ENCODE assay signal across 14 cellular contexts in genomic region chr9:124016152-124017063, GRCh38. TPM values are rescaled to one million over a fixed set of nuclear protein-coding genes. Genes with fewer than 3 reads are reported as not detected.
DNase-seq lines count a peak whose midpoint lies in the region; ATAC-seq and TF ChIP-seq lines count a peak whose summit lies in the region.
"Had no signal": no experiment of that assay in that cellular context is flagged by ENCODE, and none has a peak within 500 bp of the region (broad histone marks: within the 10 kb centered on the region; RNA-seq: fewer than 3 reads in every experiment).

No MANE protein-coding gene starts in this region.

- no peak for TF ChIP-seq POLR2A in tibial nerve (IDR thresholded peaks at IDR 0.05)

- H3K4me1 Mint-ChIP-seq in T-helper 1 cell treated with Interleukin-12 subunit alpha and Interleukin-12 subunit beta and Interleukin-4 antibody, amounts not matched to agents 30 μg/mL and 1 μg/mL, for 36 hours (ENCODE audit: low read depth), result peaks cover 9% of the 10 kb centered on the region
- H3K4me1 Mint-ChIP-seq in IgD-negative memory B cell, result peaks cover 16 to 30% (median 21%) of the 10 kb centered on the region in 3 donors
- H3K4me1 Mint-ChIP-seq in effector memory CD8-positive, alpha-beta T cell (ENCODE audit: low read depth in 2 of 2), result peaks cover 19 to 24% of the 10 kb centered on the region in 2 donors

- peaks cover 0 to 69% (median 36%) of the 10 kb centered on the region in 4 donors for H3K4me1 ChIP-seq in tibial nerve

- TF ChIP-seq EP300 in tibial nerve (IDR thresholded peaks at IDR 0.05), result peak in 1 of 2 donors; percentile 35

- peaks cover 6% of the 10 kb centered on the region for H3K36me3 Mint-ChIP-seq in T-helper 1 cell treated with Interleukin-12 subunit alpha and Interleukin-12 subunit beta and Interleukin-4 antibody, amounts not matched to agents 30 μg/mL and 1 μg/mL, for 36 hours (ENCODE audit: low read depth)
- H3K36me3 Mint-ChIP-seq in IgD-negative memory B cell, result peaks cover 2% of the 10 kb centered on the region
- H3K36me3 Mint-ChIP-seq in effector memory CD8-positive, alpha-beta T cell (ENCODE audit: insufficient read depth), result peaks cover 6% of the 10 kb centered on the region

- H3K27ac Mint-ChIP-seq in T-helper 1 cell treated with Interleukin-12 subunit alpha and Interleukin-12 subunit beta and Interleukin-4 antibody, amounts not matched to agents 30 μg/mL and 1 μg/mL, for 36 hours, result peak overlapping the region; percentile 80
- peak overlapping the region; percentile 91 to 97 (median 97) for H3K27ac Mint-ChIP-seq in IgD-negative memory B cell
- H3K27ac Mint-ChIP-seq in effector memory CD8-positive, alpha-beta T cell, result no peak overlapping the region

- DNase-seq in T-helper 1 cell (no peak), retinal pigment epithelial cell (ENCODE audit: low read depth) (no peak), tibial nerve (ENCODE audit: low spot score in 2 of 2) (no peak), germinal center (ENCODE audit: low spot score) (no peak)
- DNase-seq in effector memory CD8-positive, alpha-beta T cell, result no peak
- DNase-seq: cerebellar nuclear complex, NCI-H1694, SW 1271 had no signal

- H3K4me3 Mint-ChIP-seq in T-helper 1 cell treated with Interleukin-12 subunit alpha and Interleukin-12 subunit beta and Interleukin-4 antibody, amounts not matched to agents 30 μg/mL and 1 μg/mL, for 36 hours, result peak overlapping the region; percentile 57
- peak overlapping the region; percentile 46 to 87 (median 86) for H3K4me3 Mint-ChIP-seq in IgD-negative memory B cell
- peak overlapping the region; percentile 60 to 74 for H3K4me3 Mint-ChIP-seq in effector memory CD8-positive, alpha-beta T cell

- H3K9me3 ChIP-seq in tibial nerve, result no peaks in the 10 kb centered on the region
- H3K9me3 ChIP-seq: A549, neutrophil had no signal

- H3K36me3 ChIP-seq in tibial nerve, result no peaks in the 10 kb centered on the region
- H3K36me3 ChIP-seq: neutrophil had no signal

- peaks cover 71% of the 10 kb centered on the region for H3K27me3 Mint-ChIP-seq in T-helper 1 cell treated with Interleukin-12 subunit alpha and Interleukin-12 subunit beta and Interleukin-4 antibody, amounts not matched to agents 30 μg/mL and 1 μg/mL, for 36 hours (ENCODE audit: low read depth)
- H3K27me3 Mint-ChIP-seq in IgD-negative memory B cell, result peaks cover 55% of the 10 kb centered on the region
- H3K27me3 Mint-ChIP-seq in effector memory CD8-positive, alpha-beta T cell, result peaks cover 67 to 87% of the 10 kb centered on the region in 2 donors

- H3K27ac ChIP-seq in tibial nerve, result no peak overlapping the region
- H3K27ac ChIP-seq: A549, neutrophil had no signal

- H3K9me3 Mint-ChIP-seq in T-helper 1 cell treated with Interleukin-12 subunit alpha and Interleukin-12 subunit beta and Interleukin-4 antibody, amounts not matched to agents 30 μg/mL and 1 μg/mL, for 36 hours, result no peaks in the 10 kb centered on the region
- peaks cover 0 to 13% (median 0%) of the 10 kb centered on the region in 3 donors for H3K9me3 Mint-ChIP-seq in IgD-negative memory B cell
- H3K9me3 Mint-ChIP-seq in effector memory CD8-positive, alpha-beta T cell, result no peaks in the 10 kb centered on the region

- peaks cover 3 to 99% of the 10 kb centered on the region in 2 donors for H3K27me3 ChIP-seq in tibial nerve

- TF ChIP-seq CTCF in retinal pigment epithelial cell (conservative IDR thresholded peaks at IDR 0.05; ENCODE audit: low read depth, low read length), result peak; percentile 21
- TF ChIP-seq CTCF in tibial nerve (IDR thresholded peaks at IDR 0.05), result no peak

- peak overlapping the region; percentile 97 for H3K4me3 ChIP-seq in retinal pigment epithelial cell (ENCODE audit: low read length)
- no peak overlapping the region for H3K4me3 ChIP-seq in tibial nerve
- H3K4me3 ChIP-seq: A549 had no signal

- no peak for ATAC-seq in effector memory CD8-positive, alpha-beta T cell (replicated peaks)
- no peak for ATAC-seq in HG02759 (IDR thresholded peaks at IDR 0.05; ENCODE audit: unreplicated experiment)
- ATAC-seq: A549 had no signal

- WGBS in tibial nerve, 2 donors, result 11 to 19% methylated on average over 35 to 47 of the region's 47 CpGs

RNA-seq across cellular contexts. Expression of gene LHX2, which starts 4.8 kb away (rescaled TPM):
- not detected for polyA plus RNA-seq in IgD-negative memory B cell
- total RNA-seq in tibial nerve, result not detected
- total RNA-seq: kidney epithelial cell had no signal

Comparison
In these comparisons a context has a peak if more than half of its experiments do, and no peak if none do; other contexts are left out.
1. H3K27ac Mint-ChIP-seq: peak in T-helper 1 cell treated with Interleukin-12 subunit alpha and Interleukin-12 subunit beta and Interleukin-4 antibody, amounts not matched to agents 30 μg/mL and 1 μg/mL, for 36 hours (single experiment) and IgD-negative memory B cell (3 of 3); none in effector memory CD8-positive, alpha-beta T cell (0 of 2).
2. Peak in every context shown above with its lines, with median percentiles within 50 percentile points of each other: H3K4me3 Mint-ChIP-seq.